In genomic region chr4:55840956-55841355, GRCh38 we compare ENCODE assay signal across 23 cellular contexts. TPM values are rescaled to one million over a fixed set of nuclear protein-coding genes. Genes with fewer than 3 reads are reported as not detected.
"Had no signal": no experiment of that assay in that cellular context is flagged by ENCODE, and none has a peak within 500 bp of the region (broad histone marks: within the 10 kb centered on the region; RNA-seq: fewer than 3 reads in every experiment).

No MANE protein-coding gene starts in this region.

- H3K4me3 ChIP-seq: Peyer's patch, SJSA1, SK-N-MC had no signal

- H3K27me3 ChIP-seq: Peyer's patch, SJSA1 had no signal

- H3K27ac ChIP-seq: HL-60, Peyer's patch, SJSA1, SK-N-MC had no signal

- H3K27ac Mint-ChIP-seq: IgD-negative memory B cell had no signal

- H3K36me3 ChIP-seq: Peyer's patch, SJSA1 had no signal

- H3K4me3 Mint-ChIP-seq: IgD-negative memory B cell had no signal

- H3K4me1 Mint-ChIP-seq: IgD-negative memory B cell had no signal

- H3K9me3 ChIP-seq: Peyer's patch, SJSA1 had no signal

- H3K4me1 ChIP-seq: Peyer's patch had no signal

- DNase-seq: KBM-7, MV-4-11, NCI-H1048, NCI-H1105 treated with DMSO at 0.1 percent for 48 hours, NCI-H1417 treated with DMSO at 0.1 percent for 48 hours, NCI-H1694 treated with DMSO at 0.1 percent for 48 hours, NCI-H1930, NCI-H2107, NCI-H2227 treated with DMSO at 0.1 percent for 48 hours, NCI-H524, NCI-H748 treated with DMSO at 0.1 percent for 48 hours, Peyer's patch, Right ventricle myocardium superior, SIG-M5, T-helper 1 cell had no signal

- H3K36me3 Mint-ChIP-seq: IgD-negative memory B cell had no signal

RNA-seq across cellular contexts. Expression of gene EXOC1L, which starts 21.4 kb away (rescaled TPM):
- total RNA-seq: LHCN-M2, MCF 10A, NCI-H460, Peyer's patch, Right ventricle myocardium superior, RPMI7951, SJSA1 had no signal
- polyA plus RNA-seq: IgD-negative memory B cell had no signal
